ENCODE assay signal across 10 cellular contexts in the genomic region with DNA sequence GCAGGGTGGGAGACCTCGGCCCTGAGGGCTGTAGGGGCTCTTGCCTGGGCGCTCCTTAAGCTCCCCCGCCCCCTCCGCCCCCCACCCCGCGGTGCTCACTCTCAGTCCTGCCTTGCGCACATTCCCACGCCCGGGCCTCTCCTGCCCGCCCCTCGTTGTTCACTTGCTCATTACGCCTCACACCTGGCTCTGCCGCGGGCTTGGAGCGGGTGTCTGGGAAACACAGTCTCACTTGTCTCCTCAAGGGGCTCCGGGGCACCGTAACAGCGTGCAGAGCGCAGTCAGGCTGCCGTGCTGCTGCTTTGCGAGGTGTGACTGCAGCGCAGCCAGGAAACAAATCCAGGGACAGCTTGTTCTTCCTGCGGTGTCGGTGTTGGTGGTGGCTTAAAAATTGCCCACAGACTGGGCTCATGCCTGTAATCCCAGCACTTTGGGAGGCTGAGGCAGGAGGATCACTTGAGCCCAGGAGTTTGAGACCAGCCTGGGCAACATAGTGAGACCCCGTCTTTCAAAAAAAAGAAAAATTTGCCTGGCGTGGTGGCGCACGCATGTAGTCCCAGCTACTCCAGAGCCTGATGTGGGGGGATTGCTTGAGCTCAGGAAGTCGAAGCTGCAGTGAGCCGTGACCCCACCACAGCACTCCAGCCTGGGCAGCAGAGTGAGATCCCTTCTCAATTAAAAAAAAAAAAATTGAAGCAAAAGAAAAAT. TPM values are rescaled to one million over a fixed set of nuclear protein-coding genes. Genes with fewer than 3 reads are reported as not detected.
A peak's percentile ranks its signal among the peaks of the same experiment; 100 is the strongest.
DNase-seq lines count a peak whose midpoint lies in the region; ATAC-seq and TF ChIP-seq lines count a peak whose summit lies in the region.
"Had no signal": no experiment of that assay in that cellular context is flagged by ENCODE, and none has a peak within 500 bp of the region (broad histone marks: within the 10 kb centered on the region; RNA-seq: fewer than 3 reads in every experiment).

No MANE protein-coding gene starts in this region.

- H3K36me3 ChIP-seq in body of pancreas (replicated peaks in 1 of 2; ENCODE audit: insufficient read depth in 1 of 2, low read depth in 2 of 2) (no peaks in the 10 kb centered on the region), sigmoid colon (no peaks in the 10 kb centered on the region)

- POLR2A ChIA-PET in RWPE1 (lab: Yijun Ruan, JAX; ENCODE audit: low non-redundant PET), result no interaction called here

- no peak for TF ChIP-seq EP300 in sigmoid colon (IDR thresholded peaks at IDR 0.05)

- WGBS in body of pancreas, 2 donors, result 19 to 76% methylated on average over 4 to 30 of the region's 30 CpGs
- WGBS in sigmoid colon, 2 donors, result 18 to 21% methylated on average over 30 of the region's 30 CpGs

- TF ChIP-seq POLR2A in body of pancreas (IDR thresholded peaks at IDR 0.05) (no peak), sigmoid colon (IDR thresholded peaks at IDR 0.05) (no peak)

- H3K27ac Mint-ChIP-seq in natural killer cell, result no peak overlapping the region

- intact Hi-C loops in body of pancreas (cut with DNase I), result no loop called here
- intact Hi-C loops in natural killer cell (cut with micrococcal nuclease), result no loop called here
- intact Hi-C loops in sigmoid colon (cut with DNase I), result no loop called here

- no peak for TF ChIP-seq CTCF in body of pancreas (IDR thresholded peaks at IDR 0.05)
- TF ChIP-seq CTCF in natural killer cell (IDR thresholded peaks at IDR 0.05), result no peak
- TF ChIP-seq CTCF in sigmoid colon (IDR thresholded peaks at IDR 0.05), result no peak
- no peak for TF ChIP-seq CTCF in RWPE1 (conservative IDR thresholded peaks at IDR 0.05; ENCODE audit: low read depth)

- H3K4me1 ChIP-seq in body of pancreas (peaks cover 12% of the 10 kb centered on the region), sigmoid colon (peaks cover 0 to 12% (median 10%) of the 10 kb centered on the region in 4 donors)

- CTCF ChIA-PET in RWPE1 (lab: Yijun Ruan, JAX), result interaction anchor here (0.5 to 1.6 kb wide), 3 partner anchors 12 to 33 kb away, joined by 3 to 11 read pairs (median 3); no protein-coding TSS in a partner anchor

- H3K27me3 ChIP-seq in body of pancreas, result peaks cover 0 to 6% of the 10 kb centered on the region in 2 donors
- peaks cover 23 to 62% (median 54%) of the 10 kb centered on the region in 3 donors for H3K27me3 ChIP-seq in sigmoid colon

- H3K36me3 Mint-ChIP-seq in natural killer cell, result no peaks in the 10 kb centered on the region

- H3K27ac ChIP-seq in body of pancreas (no peak overlapping the region), sigmoid colon (no peak overlapping the region), RWPE1 (no peak overlapping the region)

- H3K9me3 ChIP-seq in body of pancreas (no peaks in the 10 kb centered on the region), sigmoid colon (no peaks in the 10 kb centered on the region)

- no peak overlapping the region for H3K4me3 Mint-ChIP-seq in natural killer cell

- H3K4me1 Mint-ChIP-seq in natural killer cell, result peaks cover 0 to 15% of the 10 kb centered on the region in 2 donors

- H3K4me3 ChIP-seq in body of pancreas (no peak overlapping the region), sigmoid colon (peak overlapping the region in 2 of 4 donors; percentile 37 to 41)

- no peaks in the 10 kb centered on the region for H3K9me3 Mint-ChIP-seq in natural killer cell

- H3K27me3 Mint-ChIP-seq in natural killer cell (ENCODE audit: low read depth in 2 of 2), result peaks cover 14 to 33% of the 10 kb centered on the region in 2 donors

- peak; percentile 17 for ATAC-seq in body of pancreas
- ATAC-seq in natural killer cell, result no peak
- ATAC-seq in left lobe of liver, result no peak

- DNase-seq in DMS53 (lab: John Stamatoyannopoulos, UW) (peak; percentile 73), NCI-H1417 (lab: John Stamatoyannopoulos, UW) (peak; percentile 85 to 95 (median 89)), body of pancreas (peak in 2 of 4 donors; percentile 22 to 29), natural killer cell (peak; percentile 13), left lobe of liver (ENCODE audit: low spot score) (no peak), sigmoid colon (no peak), activated gamma-delta T cell (lab: John Stamatoyannopoulos, UW) (no peak), RWPE1 (ENCODE audit: low spot score) (no peak)

RNA-seq across cellular contexts. Expression of a gene that starts 4.6 kb away (rescaled TPM):
- total RNA-seq in body of pancreas (not detected), natural killer cell (not detected), left lobe of liver (not detected), sigmoid colon (not detected)
- not detected for polyA plus RNA-seq in sigmoid colon
- total RNA-seq: mononuclear cell, subcutaneous adipose tissue had no signal

RNA-seq across cellular contexts. Expression of a gene that starts 18.6 kb away (rescaled TPM):
- total RNA-seq in body of pancreas (1 to 10 TPM in 1 of 2 donors, not detected in 1; 3.9 TPM), natural killer cell (not detected), left lobe of liver (not detected), sigmoid colon (1 to 10 TPM in 1 of 4 donors, not detected in 3; 1.5 TPM)
- under 1 TPM in 1 of 3 donors, not detected in 2; 0.19 TPM for polyA plus RNA-seq in sigmoid colon
- total RNA-seq: subcutaneous adipose tissue had no signal

RNA-seq across cellular contexts. Expression of a gene that starts 22.9 kb away (rescaled TPM):
- total RNA-seq in body of pancreas, result 1 to 10 TPM; 1.0 to 2.6 TPM
- 1 to 10 TPM; 1.2 to 2.2 (median 1.4) TPM for total RNA-seq in natural killer cell
- 0.15 TPM for total RNA-seq in left lobe of liver
- 1 to 10 TPM in 1 of 4 donors, under 1 TPM in 3; 0.71 to 2.2 (median 0.89) TPM for total RNA-seq in sigmoid colon
- polyA plus RNA-seq in sigmoid colon, result 1 to 10 TPM in 1 of 3 donors, under 1 TPM in 1, not detected in 1; under 0.01 to 1.0 TPM

RNA-seq across cellular contexts. Expression of a gene that starts 23.5 kb away (rescaled TPM):
- total RNA-seq in body of pancreas, result 10 to 100 TPM in 1 of 2 donors, 1 to 10 TPM in 1; 9.1 to 14.5 TPM
- 10 to 100 TPM; 61.9 to 76.4 (median 68.2) TPM for total RNA-seq in natural killer cell
- 4.6 TPM for total RNA-seq in left lobe of liver
- total RNA-seq in sigmoid colon, result 10 to 100 TPM in 2 of 4 donors, 1 to 10 TPM in 2; 7.5 to 12.3 (median 10.5) TPM
- 10 to 100 TPM; 11.1 to 22.0 (median 12.6) TPM for polyA plus RNA-seq in sigmoid colon

RNA-seq across cellular contexts. Expression of a gene that starts 39.8 kb away (rescaled TPM):
- total RNA-seq in body of pancreas (10 to 100 TPM; 16.6 to 17.5 TPM), natural killer cell (10 to 100 TPM; 25.0 to 28.7 (median 28.5) TPM), left lobe of liver (49.2 TPM), sigmoid colon (10 to 100 TPM; 41.7 to 50.5 (median 42.2) TPM)
- 10 to 100 TPM in 2 of 3 donors, 1 to 10 TPM in 1; 2.1 to 14.0 (median 11.4) TPM for polyA plus RNA-seq in sigmoid colon

Comparison
In these comparisons a context has a peak if more than half of its experiments do, and no peak if none do; other contexts are left out.
1. DNase-seq: peak in DMS53 (single experiment), NCI-H1417 (3 of 3) and natural killer cell (single experiment); none in left lobe of liver (single experiment), sigmoid colon (single experiment), activated gamma-delta T cell (single experiment) and RWPE1 (single experiment).